ENCODE assay signal across 10 cellular contexts in genomic region chr9:79764377-79764776, GRCh38.
DNase-seq lines count a peak whose midpoint lies in the region; ATAC-seq and TF ChIP-seq lines count a peak whose summit lies in the region.
"Had no signal": no experiment of that assay in that cellular context is flagged by ENCODE, and none has a peak within 500 bp of the region (broad histone marks: within the 10 kb centered on the region; RNA-seq: fewer than 3 reads in every experiment).

No MANE protein-coding gene starts in this region.

- H3K27me3 Mint-ChIP-seq in activated naive CD4-positive, alpha-beta T cell treated with anti-CD3 and anti-CD28 coated beads, Interleukin-2, amount 10 ng/mL, durations not matched to agents 7 days and 5 days, result no peaks in the 10 kb centered on the region

- peak; percentile 81 for DNase-seq in AG08396 (ENCODE audit: low spot score)
- DNase-seq in PC-3, result peak; percentile 75
- peak; percentile 93 for DNase-seq in fibroblast of gingiva (ENCODE audit: low read depth)
- DNase-seq in omental fat pad (ENCODE audit: low spot score), result no peak
- DNase-seq in NCI-H2081 treated with DMSO at 0.1 percent for 48 hours (lab: John Stamatoyannopoulos, UW), result no peak
- DNase-seq in mesenteric fat pad (ENCODE audit: low spot score), result no peak
- DNase-seq in NCI-H2081 (lab: John Stamatoyannopoulos, UW), result no peak
- no peak for DNase-seq in activated naive CD4-positive, alpha-beta T cell treated with anti-CD3 and anti-CD28 coated beads, Interleukin-2, amount 10 ng/mL, durations not matched to agents 7 days and 5 days
- DNase-seq: CD4-positive, CD25-positive, alpha-beta regulatory T cell; retina had no signal

- H3K36me3 Mint-ChIP-seq in activated naive CD4-positive, alpha-beta T cell treated with anti-CD3 and anti-CD28 coated beads, Interleukin-2, amount 10 ng/mL, durations not matched to agents 7 days and 5 days, result no peaks in the 10 kb centered on the region
- H3K36me3 Mint-ChIP-seq: CD4-positive, CD25-positive, alpha-beta regulatory T cell had no signal

- H3K4me3 ChIP-seq in PC-3 (ENCODE audit: low read length), result no peak overlapping the region

- no peaks in the 10 kb centered on the region for H3K27me3 ChIP-seq in PC-3 (ENCODE audit: low read length)

- no peak overlapping the region for H3K27ac ChIP-seq in PC-3 (ENCODE audit: low read length)

- no peaks in the 10 kb centered on the region for H3K36me3 ChIP-seq in PC-3 (ENCODE audit: low read depth, low read length)

- no TSS peak for BruUV-seq in PC-3 (replicated peaks; lab: Mats Ljungman, UMichigan)

- H3F3A ChIP-seq in PC-3 (ENCODE audit: low read length, unreplicated experiment), result no peaks in the 10 kb centered on the region

- no peaks in the 10 kb centered on the region for H3K9me2 ChIP-seq in PC-3 (replicated peaks; ENCODE audit: low read length)

- intact Hi-C loops in PC-3 (cut with micrococcal nuclease), result no loop called here

- CTCF ChIA-PET in PC-3 (lab: Charles Lee), result no interaction called here
- CTCF ChIA-PET in activated naive CD4-positive, alpha-beta T cell treated with anti-CD3 and anti-CD28 coated beads, Interleukin-2, amount 10 ng/mL, durations not matched to agents 7 days and 5 days (lab: Charles Lee), result no interaction called here

- H3K9me3 ChIP-seq in PC-3 (ENCODE audit: low read length), result no peaks in the 10 kb centered on the region

- POLR2A ChIA-PET in PC-3 (lab: Charles Lee; ENCODE audit: unreplicated experiment), result no interaction called here

- no peak overlapping the region for H2AFZ ChIP-seq in PC-3 (ENCODE audit: low read length)

- no peak overlapping the region for H3K9ac ChIP-seq in PC-3 (ENCODE audit: low read length)

- H3K4me3 Mint-ChIP-seq in activated naive CD4-positive, alpha-beta T cell treated with anti-CD3 and anti-CD28 coated beads, Interleukin-2, amount 10 ng/mL, durations not matched to agents 7 days and 5 days, result no peak overlapping the region
- H3K4me3 Mint-ChIP-seq: CD4-positive, CD25-positive, alpha-beta regulatory T cell had no signal

- H3K9me3 Mint-ChIP-seq in activated naive CD4-positive, alpha-beta T cell treated with anti-CD3 and anti-CD28 coated beads, Interleukin-2, amount 10 ng/mL, durations not matched to agents 7 days and 5 days, result no peaks in the 10 kb centered on the region

- TF ChIP-seq CTCF in PC-3 (conservative IDR thresholded peaks at IDR 0.05; ENCODE audit: low read depth, low read length) (no peak), omental fat pad (IDR thresholded peaks at IDR 0.05) (no peak)

- no peaks in the 10 kb centered on the region for H3K4me1 Mint-ChIP-seq in activated naive CD4-positive, alpha-beta T cell treated with anti-CD3 and anti-CD28 coated beads, Interleukin-2, amount 10 ng/mL, durations not matched to agents 7 days and 5 days
- H3K4me1 Mint-ChIP-seq: CD4-positive, CD25-positive, alpha-beta regulatory T cell had no signal

- peak; percentile 76 for ATAC-seq in PC-3
- peak; percentile 85 for ATAC-seq in omental fat pad (ENCODE audit: low FRiP score)

- no peaks in the 10 kb centered on the region for H3K79me2 ChIP-seq in PC-3 (ENCODE audit: low read length)

- H4K20me1 ChIP-seq in PC-3 (ENCODE audit: low read length), result no peaks in the 10 kb centered on the region

- H3K4me2 ChIP-seq in PC-3 (ENCODE audit: low read length), result 0 out of 2 replicates have a peak overlapping the region, but pooled peaks have one; percentile 27

- H3K27ac Mint-ChIP-seq in activated naive CD4-positive, alpha-beta T cell treated with anti-CD3 and anti-CD28 coated beads, Interleukin-2, amount 10 ng/mL, durations not matched to agents 7 days and 5 days, result no peak overlapping the region
- H3K27ac Mint-ChIP-seq: CD4-positive, CD25-positive, alpha-beta regulatory T cell had no signal

- H3K4me1 ChIP-seq in PC-3 (ENCODE audit: insufficient read depth, low read length), result peaks cover 16% of the 10 kb centered on the region; the same call in 1 of the 2 replicates

Comparison
In these comparisons a context has a peak if more than half of its experiments do, and no peak if none do; other contexts are left out.
1. DNase-seq: peak in AG08396 (single experiment), PC-3 (single experiment) and fibroblast of gingiva (single experiment); none in omental fat pad (single experiment), NCI-H2081 treated with DMSO at 0.1 percent for 48 hours (single experiment), mesenteric fat pad (single experiment), NCI-H2081 (0 of 2) and activated naive CD4-positive, alpha-beta T cell treated with anti-CD3 and anti-CD28 coated beads, Interleukin-2, amount 10 ng/mL, durations not matched to agents 7 days and 5 days (single experiment).